In the genomic region with DNA sequence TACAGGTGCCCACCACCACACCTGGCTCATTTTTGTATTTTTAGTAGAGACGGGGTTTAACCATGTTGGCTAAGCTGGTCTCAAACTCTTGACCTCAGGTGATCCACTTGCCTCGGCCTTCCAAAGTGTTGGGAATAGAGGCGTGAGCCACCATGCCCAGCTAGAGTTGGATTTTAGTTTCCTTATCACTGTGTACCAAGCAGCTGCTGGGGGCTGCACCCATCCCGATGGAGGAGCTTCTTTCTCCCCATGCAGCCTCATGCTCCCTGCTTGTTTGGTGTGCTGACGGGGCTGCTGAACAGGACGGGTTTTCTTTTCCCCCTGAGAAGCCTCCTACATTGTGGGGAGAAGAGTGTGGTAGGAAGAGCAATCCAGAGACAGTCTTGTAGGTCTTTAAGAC, we compare ENCODE assay signal across 27 cellular contexts.
"Had no signal": no experiment of that assay in that cellular context is flagged by ENCODE, and none has a peak within 500 bp of the region (broad histone marks: within the 10 kb centered on the region; RNA-seq: fewer than 3 reads in every experiment).

No MANE protein-coding gene starts in this region.

- H3K9me3 Mint-ChIP-seq: naive thymus-derived CD8-positive, alpha-beta T cell; natural killer cell treated with Interleukin-12 subunit alpha and Interleukin-12 subunit beta and Interleukin-15 and Interleukin-18, amount 100 ng/mL, for 72 hours; stimulated activated effector memory CD8-positive, alpha-beta T cell treated with anti-CD3 and anti-CD28 coated beads, Interleukin-12 subunit alpha, Interleukin-12 subunit beta, amount 100 ng/mL, for 72 hours; stimulated activated naive CD8-positive, alpha-beta T cell treated with anti-CD3 and anti-CD28 coated beads, Interleukin-15, Interleukin-2, amounts not matched to agents 100 ng/mL and 50 ng/mL, for 24 hours had no signal

- H3K9ac ChIP-seq: parathyroid adenoma had no signal

- H3K27me3 ChIP-seq: ovary, right lobe of liver, sigmoid colon, stomach, thyroid gland, tibial nerve, upper lobe of left lung had no signal

- H2AFZ ChIP-seq: parathyroid adenoma had no signal

- H3K4me1 Mint-ChIP-seq: stimulated activated effector memory CD8-positive, alpha-beta T cell treated with anti-CD3 and anti-CD28 coated beads, Interleukin-12 subunit alpha, Interleukin-12 subunit beta, amount 100 ng/mL, for 72 hours; stimulated activated naive B cell treated with anti-CD40 and anti-IgM and Interleukin-4, amounts not matched to agents 10 μg/mL and 1 μg/mL and 100 μg/mL, for 72 hours had no signal

- H3K27ac ChIP-seq: ovary, parathyroid adenoma, psoas muscle, right lobe of liver, sigmoid colon, stomach, thoracic aorta, thyroid gland, tibial nerve, upper lobe of left lung had no signal

- H3K4me1 ChIP-seq: parathyroid adenoma, psoas muscle, right lobe of liver, sigmoid colon, thyroid gland, tibial nerve, upper lobe of left lung had no signal

- DNase-seq: naive B cell; naive thymus-derived CD8-positive, alpha-beta T cell; occipital lobe; ovary; posterior cingulate gyrus; psoas muscle; right cardiac atrium; right lobe of liver; sigmoid colon; small intestine; stimulated activated CD4-positive, alpha-beta T cell treated with anti-CD3 and anti-CD28 coated beads, Interleukin-15, amount 100 ng/mL, for 24 hours; stimulated activated CD4-positive, alpha-beta T cell treated with anti-CD3 and anti-CD28 coated beads, Interleukin-2, amount 100 ng/mL, for 24 hours; stimulated activated CD4-positive, alpha-beta T cell treated with anti-CD3 and anti-CD28 coated beads, Interleukin-2, amount 100 ng/mL, for 48 hours; stimulated activated CD4-positive, alpha-beta T cell treated with anti-CD3 and anti-CD28 coated beads, Interleukin-4, amount 100 ng/mL, for 24 hours; stimulated activated naive B cell treated with anti-CD40 and anti-IgM and Interleukin-4, amounts not matched to agents 10 μg/mL and 1 μg/mL and 100 μg/mL, for 72 hours; stimulated activated naive CD4-positive, alpha-beta T cell treated with Interleukin-2 at 50 U/mL for 16 hours; stomach; thyroid gland; trophoblast cell; upper lobe of left lung had no signal

- H3K4me3 Mint-ChIP-seq: naive B cell; naive thymus-derived CD8-positive, alpha-beta T cell; natural killer cell treated with Interleukin-12 subunit alpha and Interleukin-12 subunit beta and Interleukin-15 and Interleukin-18, amount 100 ng/mL, for 72 hours; stimulated activated effector memory CD8-positive, alpha-beta T cell treated with anti-CD3 and anti-CD28 coated beads, Interleukin-12 subunit alpha, Interleukin-12 subunit beta, amount 100 ng/mL, for 72 hours; stimulated activated naive B cell treated with anti-CD40 and anti-IgM and Interleukin-4, amounts not matched to agents 10 μg/mL and 1 μg/mL and 100 μg/mL, for 72 hours; stimulated activated naive CD8-positive, alpha-beta T cell treated with anti-CD3 and anti-CD28 coated beads, Interleukin-15, Interleukin-2, amounts not matched to agents 100 ng/mL and 50 ng/mL, for 24 hours had no signal

- H3K79me2 ChIP-seq: parathyroid adenoma had no signal

- H3K27me3 Mint-ChIP-seq: naive B cell; naive thymus-derived CD8-positive, alpha-beta T cell; natural killer cell treated with Interleukin-12 subunit alpha and Interleukin-12 subunit beta and Interleukin-15 and Interleukin-18, amount 100 ng/mL, for 72 hours; progenitor cell of endocrine pancreas; stimulated activated naive B cell treated with anti-CD40 and anti-IgM and Interleukin-4, amounts not matched to agents 10 μg/mL and 1 μg/mL and 100 μg/mL, for 72 hours; stimulated activated naive CD8-positive, alpha-beta T cell treated with anti-CD3 and anti-CD28 coated beads, Interleukin-15, Interleukin-2, amounts not matched to agents 100 ng/mL and 50 ng/mL, for 24 hours had no signal

- H3K27ac Mint-ChIP-seq: natural killer cell treated with Interleukin-12 subunit alpha and Interleukin-12 subunit beta and Interleukin-15 and Interleukin-18, amount 100 ng/mL, for 72 hours; progenitor cell of endocrine pancreas; stimulated activated effector memory CD8-positive, alpha-beta T cell treated with anti-CD3 and anti-CD28 coated beads, Interleukin-12 subunit alpha, Interleukin-12 subunit beta, amount 100 ng/mL, for 72 hours; stimulated activated naive B cell treated with anti-CD40 and anti-IgM and Interleukin-4, amounts not matched to agents 10 μg/mL and 1 μg/mL and 100 μg/mL, for 72 hours; stimulated activated naive CD8-positive, alpha-beta T cell treated with anti-CD3 and anti-CD28 coated beads, Interleukin-15, Interleukin-2, amounts not matched to agents 100 ng/mL and 50 ng/mL, for 24 hours had no signal

- H3K36me3 Mint-ChIP-seq: natural killer cell treated with Interleukin-12 subunit alpha and Interleukin-12 subunit beta and Interleukin-15 and Interleukin-18, amount 100 ng/mL, for 72 hours; stimulated activated effector memory CD8-positive, alpha-beta T cell treated with anti-CD3 and anti-CD28 coated beads, Interleukin-12 subunit alpha, Interleukin-12 subunit beta, amount 100 ng/mL, for 72 hours had no signal

- H3K9me3 ChIP-seq: ovary, psoas muscle, right lobe of liver, sigmoid colon, stomach, thoracic aorta, thyroid gland, tibial nerve, upper lobe of left lung had no signal

- H3K4me3 ChIP-seq: ovary, psoas muscle, right lobe of liver, sigmoid colon, stomach, thoracic aorta, thyroid gland, tibial nerve, upper lobe of left lung had no signal

- H3K36me3 ChIP-seq: ovary, right lobe of liver, sigmoid colon, thyroid gland had no signal
